20 cellular contexts compared by ENCODE assay signal in genomic region chr9:95731876-95732275, GRCh38.
"Had no signal": no experiment of that assay in that cellular context is flagged by ENCODE, and none has a peak within 500 bp of the region (broad histone marks: within the 10 kb centered on the region; RNA-seq: fewer than 3 reads in every experiment).

No MANE protein-coding gene starts in this region.

- H3K27me3 ChIP-seq: right atrium auricular region, sigmoid colon, thyroid gland had no signal

- H3K4me3 ChIP-seq: left ventricle myocardium inferior, lower lobe of right lung, prostate gland, right atrium auricular region, sigmoid colon, thyroid gland had no signal

- H3K27ac Mint-ChIP-seq: effector memory CD8-positive, alpha-beta T cell; immature natural killer cell; naive thymus-derived CD8-positive, alpha-beta T cell; nephron progenitor cell; stimulated activated memory B cell treated with anti-CD40 and anti-IgM and Interleukin-4, amounts not matched to agents 10 μg/mL and 1 μg/mL and 100 μg/mL, for 72 hours; stimulated activated naive CD8-positive, alpha-beta T cell treated with anti-CD3 and anti-CD28 coated beads, Interleukin-15, amount 100 ng/mL, for 72 hours; type B pancreatic cell had no signal

- H3K4me1 Mint-ChIP-seq: stimulated activated memory B cell treated with anti-CD40 and anti-IgM and Interleukin-4, amounts not matched to agents 10 μg/mL and 1 μg/mL and 100 μg/mL, for 72 hours had no signal

- DNase-seq: cortex of kidney; effector memory CD8-positive, alpha-beta T cell; hypothalamus; immature natural killer cell; islet precursor cell; kidney glomerular epithelial cell; left colon; left ventricle myocardium inferior; lower lobe of right lung; naive thymus-derived CD8-positive, alpha-beta T cell; nephron progenitor cell; nucleus accumbens; sigmoid colon; stimulated activated CD4-positive, alpha-beta T cell treated with anti-CD3 and anti-CD28 coated beads, Interleukin-4, amount 100 ng/mL, for 4 hours; stimulated activated naive CD8-positive, alpha-beta T cell treated with anti-CD3 and anti-CD28 coated beads, Interleukin-15, amount 100 ng/mL, for 72 hours; thyroid gland had no signal

- H3K4me1 ChIP-seq: left ventricle myocardium inferior, prostate gland, right atrium auricular region had no signal

- H3K36me3 ChIP-seq: left ventricle myocardium inferior, lower lobe of right lung, prostate gland, right atrium auricular region, sigmoid colon, thyroid gland had no signal

- H3K27me3 Mint-ChIP-seq: type B pancreatic cell had no signal

- ATAC-seq: effector memory CD8-positive, alpha-beta T cell; lower lobe of right lung; naive thymus-derived CD8-positive, alpha-beta T cell; stimulated activated memory B cell treated with anti-CD40 and anti-IgM and Interleukin-4, amounts not matched to agents 10 μg/mL and 1 μg/mL and 100 μg/mL, for 72 hours; stimulated activated naive CD8-positive, alpha-beta T cell treated with anti-CD3 and anti-CD28 coated beads, Interleukin-15, amount 100 ng/mL, for 72 hours had no signal

- H3K27ac ChIP-seq: lower lobe of right lung, prostate gland, right atrium auricular region, thyroid gland had no signal

- H3K4me3 Mint-ChIP-seq: effector memory CD8-positive, alpha-beta T cell; immature natural killer cell; naive thymus-derived CD8-positive, alpha-beta T cell; nephron progenitor cell; stimulated activated memory B cell treated with anti-CD40 and anti-IgM and Interleukin-4, amounts not matched to agents 10 μg/mL and 1 μg/mL and 100 μg/mL, for 72 hours; stimulated activated naive CD8-positive, alpha-beta T cell treated with anti-CD3 and anti-CD28 coated beads, Interleukin-15, amount 100 ng/mL, for 72 hours; type B pancreatic cell had no signal

- H3K36me3 Mint-ChIP-seq: naive thymus-derived CD8-positive, alpha-beta T cell; stimulated activated memory B cell treated with anti-CD40 and anti-IgM and Interleukin-4, amounts not matched to agents 10 μg/mL and 1 μg/mL and 100 μg/mL, for 72 hours; type B pancreatic cell had no signal

- H3K9me3 ChIP-seq: left ventricle myocardium inferior, lower lobe of right lung, prostate gland, right atrium auricular region, sigmoid colon, thyroid gland had no signal

- H3K9me3 Mint-ChIP-seq: effector memory CD8-positive, alpha-beta T cell; immature natural killer cell; naive thymus-derived CD8-positive, alpha-beta T cell; type B pancreatic cell had no signal
